Comparison of ENCODE assay signal across 14 cellular contexts in genomic region chr6:124577734-124578281, GRCh38.
DNase-seq lines count a peak whose midpoint lies in the region; ATAC-seq and TF ChIP-seq lines count a peak whose summit lies in the region.
"Had no signal": no experiment of that assay in that cellular context is flagged by ENCODE, and none has a peak within 500 bp of the region (broad histone marks: within the 10 kb centered on the region; RNA-seq: fewer than 3 reads in every experiment).

No MANE protein-coding gene starts in this region.

- no peak overlapping the region for H2BK15ac ChIP-seq in mesendoderm (replicated peaks; ENCODE audit: low read depth)

- no peak overlapping the region for H4K5ac ChIP-seq in mesendoderm (ENCODE audit: low read length)

- WGBS in endodermal cell (ENCODE audit: insufficient coverage in 1 of 2, insufficient read length in 1 of 2), 2 experiments = 100% methylated on average over 2 of the region's 2 CpGs
- WGBS in mesendoderm (ENCODE audit: extremely low coverage, insufficient coverage, low lambda C conversion rate) = no CpG with 5 or more reads among the region's 2 CpGs

- H3K9ac ChIP-seq in endodermal cell (ENCODE audit: extremely low read depth, low read length, poor library complexity, severe bottlenecking) (no peak overlapping the region), mesendoderm (ENCODE audit: low read length) (no peak overlapping the region)

- DNase-seq in amniotic epithelial cell (ENCODE audit: low read depth) = peak; percentile 1
- peak; percentile 43 for DNase-seq in endodermal cell
- DNase-seq in mesendoderm = peak; percentile 5
- no peak for DNase-seq in progenitor cell of endocrine pancreas (ENCODE audit: low spot score, unreplicated experiment)
- DNase-seq in RWPE1 (ENCODE audit: low spot score) = no peak
- DNase-seq: CD8-positive, alpha-beta T cell; COR-L47; DMS153; GF-D8; HCEC 1CT; HFFc6 had no signal

- no peak overlapping the region for H2BK120ac ChIP-seq in mesendoderm (ENCODE audit: low read depth, low read length)

- no peak overlapping the region for H2AK5ac ChIP-seq in mesendoderm (ENCODE audit: low read length)

- no peak overlapping the region for H3K27ac Mint-ChIP-seq in endodermal cell
- no peak overlapping the region for H3K27ac Mint-ChIP-seq in progenitor cell of endocrine pancreas
- H3K27ac Mint-ChIP-seq: CD8-positive, alpha-beta T cell; HFFc6 had no signal

- H3K9me3 Mint-ChIP-seq in endodermal cell (no peaks in the 10 kb centered on the region), progenitor cell of endocrine pancreas (ENCODE audit: low read depth) (peaks cover 7% of the 10 kb centered on the region)

- H3K18ac ChIP-seq in mesendoderm (ENCODE audit: low read length) = no peak overlapping the region

- no peak overlapping the region for H3K4me3 Mint-ChIP-seq in endodermal cell
- no peak overlapping the region for H3K4me3 Mint-ChIP-seq in progenitor cell of endocrine pancreas (ENCODE audit: low read depth)
- H3K4me3 Mint-ChIP-seq: CD14-positive monocyte; CD8-positive, alpha-beta T cell; HFFc6 had no signal

- TF ChIP-seq CTCF in endodermal cell (conservative IDR thresholded peaks at IDR 0.05) = no peak
- no peak for TF ChIP-seq CTCF in progenitor cell of endocrine pancreas (IDR thresholded peaks at IDR 0.05; ENCODE audit: unreplicated experiment)
- TF ChIP-seq CTCF in RWPE1 (conservative IDR thresholded peaks at IDR 0.05; ENCODE audit: low read depth) = no peak

- no peak overlapping the region for H4K8ac ChIP-seq in mesendoderm (ENCODE audit: low read depth, low read length)

- no peak overlapping the region for H2BK5ac ChIP-seq in mesendoderm (ENCODE audit: low read length)

- no peak overlapping the region for H3K4ac ChIP-seq in mesendoderm (ENCODE audit: low read depth, low read length)

- H3K9me3 ChIP-seq in endodermal cell (ENCODE audit: control insufficient read depth, low read length) = no peaks in the 10 kb centered on the region

- no peaks in the 10 kb centered on the region for H3K79me2 ChIP-seq in mesendoderm (ENCODE audit: control insufficient read depth, insufficient read depth, low read length)

- no peak overlapping the region for H3K23ac ChIP-seq in mesendoderm (ENCODE audit: low read length)

- no peaks in the 10 kb centered on the region for H3K79me1 ChIP-seq in mesendoderm (ENCODE audit: low read length)

- H3K36me3 ChIP-seq in endodermal cell (ENCODE audit: control insufficient read depth, insufficient read depth, low read length) (no peaks in the 10 kb centered on the region), mesendoderm (ENCODE audit: control insufficient read depth, insufficient read depth, low read length) (no peaks in the 10 kb centered on the region)

- ATAC-seq in activated CD4-positive, CD25-positive, alpha-beta regulatory T cell treated with anti-CD3 and anti-CD28 coated beads, Interleukin-2, amount 50 U/mL, for 24 hours = no peak
- ATAC-seq: CD8-positive, alpha-beta T cell had no signal

- no peak overlapping the region for H3K56ac ChIP-seq in mesendoderm (ENCODE audit: low read length)

- H3K4me1 ChIP-seq in endodermal cell (ENCODE audit: control insufficient read depth, insufficient read depth, low read length) = no peaks in the 10 kb centered on the region
- H3K4me1 ChIP-seq in mesendoderm (ENCODE audit: control insufficient read depth, low read depth, low read length) = no peaks in the 10 kb centered on the region

- no peaks in the 10 kb centered on the region for H3K27me3 Mint-ChIP-seq in endodermal cell (ENCODE audit: insufficient read depth)
- H3K27me3 Mint-ChIP-seq in progenitor cell of endocrine pancreas = no peaks in the 10 kb centered on the region

- no peak overlapping the region for H3K27ac ChIP-seq in endodermal cell (ENCODE audit: low read depth, low read length)
- H3K27ac ChIP-seq in mesendoderm (ENCODE audit: low read depth, low read length) = no peak overlapping the region
- no peak overlapping the region for H3K27ac ChIP-seq in RWPE1
- H3K27ac ChIP-seq: HL-60 had no signal

- no peak overlapping the region for H3K4me2 ChIP-seq in mesendoderm (ENCODE audit: low read length)

- H3K36me3 Mint-ChIP-seq in endodermal cell (ENCODE audit: low read depth) (no peaks in the 10 kb centered on the region), progenitor cell of endocrine pancreas (ENCODE audit: insufficient read depth) (no peaks in the 10 kb centered on the region)
- H3K36me3 Mint-ChIP-seq: CD14-positive monocyte; CD8-positive, alpha-beta T cell had no signal

- H3K27me3 ChIP-seq in endodermal cell (ENCODE audit: control insufficient read depth, insufficient read depth, low read length, poor library complexity, severe bottlenecking) = no peaks in the 10 kb centered on the region
- H3K27me3 ChIP-seq in mesendoderm (ENCODE audit: insufficient read depth, low read length, poor library complexity) = no peaks in the 10 kb centered on the region

- CTCF ChIA-PET in RWPE1 (lab: Yijun Ruan, JAX) = no interaction called here

- H3K4me1 Mint-ChIP-seq in endodermal cell (peaks cover 4% of the 10 kb centered on the region), progenitor cell of endocrine pancreas (ENCODE audit: low read depth) (no peaks in the 10 kb centered on the region)
- H3K4me1 Mint-ChIP-seq: CD14-positive monocyte had no signal

- no peak overlapping the region for H3K4me3 ChIP-seq in endodermal cell (ENCODE audit: low read length)
- H3K4me3 ChIP-seq in mesendoderm (ENCODE audit: low read length) = no peak overlapping the region

- POLR2A ChIA-PET in RWPE1 (lab: Yijun Ruan, JAX; ENCODE audit: low non-redundant PET) = no interaction called here

Comparison
In these comparisons a context has a peak if more than half of its experiments do, and no peak if none do; other contexts are left out.
1. DNase-seq: peak in amniotic epithelial cell (single experiment), endodermal cell (single experiment) and mesendoderm (single experiment); none in progenitor cell of endocrine pancreas (single experiment) and RWPE1 (single experiment).